Comparison of ENCODE assay signal across 8 cellular contexts in genomic region chr9:35616681-35617459, GRCh38. TPM values are rescaled to one million over a fixed set of nuclear protein-coding genes. Genes with fewer than 3 reads are reported as not detected.
DNase-seq lines count a peak whose midpoint lies in the region; ATAC-seq and TF ChIP-seq lines count a peak whose summit lies in the region.

No MANE protein-coding gene starts in this region.

- 12% methylated on average over 42 of the region's 51 CpGs for WGBS in suprapubic skin

- H3F3A ChIP-seq in neural progenitor cell (ENCODE audit: low read depth): peaks cover 5% of the 10 kb centered on the region

- no peaks in the 10 kb centered on the region for H3K9me3 ChIP-seq in neural progenitor cell (ENCODE audit: low read depth)
- no peaks in the 10 kb centered on the region for H3K9me3 ChIP-seq in suprapubic skin

- DNase-seq in NCI-H345 (lab: John Stamatoyannopoulos, UW) (peak; percentile 35), fibroblast of the conjunctiva (ENCODE audit: low read depth) (peak; percentile 16), neural progenitor cell (ENCODE audit: low spot score) (peak; percentile 51), suprapubic skin (ENCODE audit: low spot score in 2 of 2) (peak; percentile 86 to 88)
- peak; percentile 80 for DNase-seq in activated T-cell treated with anti-CD3 and anti-CD28 coated beads, Interleukin-2, amount 50 U/mL, for 72 hours

- H2AFZ ChIP-seq in ACC112 (ENCODE audit: low read length, unreplicated experiment) (peak overlapping the region; percentile 4), neural progenitor cell (replicated peaks) (peak overlapping the region; percentile 91)

- ATAC-seq in GM18867 (IDR thresholded peaks at IDR 0.05; ENCODE audit: unreplicated experiment): peak; percentile 34
- peak; percentile 73 to 76 for ATAC-seq in activated T-cell treated with anti-CD3 and anti-CD28 coated beads, Interleukin-2, amount 50 U/mL, for 72 hours (replicated peaks in 1 of 2)
- ATAC-seq in HG03135 (IDR thresholded peaks at IDR 0.05; ENCODE audit: unreplicated experiment): no peak

- no peaks in the 10 kb centered on the region for H4K20me1 ChIP-seq in neural progenitor cell (ENCODE audit: low read depth)

- no peaks in the 10 kb centered on the region for H3K4me1 ChIP-seq in ACC112 (ENCODE audit: control insufficient read depth, insufficient read depth, low read length, unreplicated experiment)
- H3K4me1 ChIP-seq in neural progenitor cell: peaks cover 17% of the 10 kb centered on the region
- H3K4me1 ChIP-seq in suprapubic skin: peaks cover 10% of the 10 kb centered on the region

- no peaks in the 10 kb centered on the region for H3K9me3 Mint-ChIP-seq in activated T-cell treated with anti-CD3 and anti-CD28 coated beads, Interleukin-2, amount 50 U/mL, for 72 hours
- no peaks in the 10 kb centered on the region for H3K9me3 Mint-ChIP-seq in neural progenitor cell

- H3K27me3 ChIP-seq in ACC112 (ENCODE audit: insufficient read depth, low read length) (peaks cover 37% of the 10 kb centered on the region), neural progenitor cell (peaks cover 48% of the 10 kb centered on the region), suprapubic skin (no peaks in the 10 kb centered on the region)

- H3K4me3 ChIP-seq in ACC112 (ENCODE audit: low read depth, low read length) (peak overlapping the region; percentile 42; the same call in 1 of the 2 replicates), neural progenitor cell (peak overlapping the region; percentile 46), suprapubic skin (peak overlapping the region; percentile 48)

- peak overlapping the region; percentile 82 for H3K4me2 ChIP-seq in neural progenitor cell

- no peak overlapping the region for H3K9ac ChIP-seq in neural progenitor cell

- no peaks in the 10 kb centered on the region for H3K36me3 Mint-ChIP-seq in activated T-cell treated with anti-CD3 and anti-CD28 coated beads, Interleukin-2, amount 50 U/mL, for 72 hours (ENCODE audit: insufficient read depth in 2 of 2)
- H3K36me3 Mint-ChIP-seq in neural progenitor cell: no peaks in the 10 kb centered on the region

- peak overlapping the region; percentile 90 to 93 for H3K4me3 Mint-ChIP-seq in activated T-cell treated with anti-CD3 and anti-CD28 coated beads, Interleukin-2, amount 50 U/mL, for 72 hours
- peak overlapping the region; percentile 71 for H3K4me3 Mint-ChIP-seq in neural progenitor cell

- TF ChIP-seq EP300 in suprapubic skin (IDR thresholded peaks at IDR 0.05): no peak

- H3K27ac ChIP-seq in ACC112 (ENCODE audit: low read depth, low read length) (no peak overlapping the region), neural progenitor cell (no peak overlapping the region), suprapubic skin (no peak overlapping the region)

- H3K27ac Mint-ChIP-seq in activated T-cell treated with anti-CD3 and anti-CD28 coated beads, Interleukin-2, amount 50 U/mL, for 72 hours: peak overlapping the region; percentile 92
- H3K27ac Mint-ChIP-seq in neural progenitor cell: no peak overlapping the region

- no peak for TF ChIP-seq POLR2A in suprapubic skin (IDR thresholded peaks at IDR 0.05)

- H3K4me1 Mint-ChIP-seq in activated T-cell treated with anti-CD3 and anti-CD28 coated beads, Interleukin-2, amount 50 U/mL, for 72 hours (ENCODE audit: low read depth): peaks cover 46% of the 10 kb centered on the region
- H3K4me1 Mint-ChIP-seq in neural progenitor cell: peaks cover 21% of the 10 kb centered on the region

- H3K27me3 Mint-ChIP-seq in activated T-cell treated with anti-CD3 and anti-CD28 coated beads, Interleukin-2, amount 50 U/mL, for 72 hours (ENCODE audit: low read depth): no peaks in the 10 kb centered on the region
- peaks cover 40% of the 10 kb centered on the region for H3K27me3 Mint-ChIP-seq in neural progenitor cell (ENCODE audit: insufficient read depth, low read depth)

- no peaks in the 10 kb centered on the region for H3K36me3 ChIP-seq in ACC112 (ENCODE audit: insufficient read depth, low read length)
- H3K36me3 ChIP-seq in neural progenitor cell: no peaks in the 10 kb centered on the region
- H3K36me3 ChIP-seq in suprapubic skin: no peaks in the 10 kb centered on the region

- TF ChIP-seq CTCF in neural progenitor cell (IDR thresholded peaks at IDR 0.05): peak; percentile 8
- TF ChIP-seq CTCF in suprapubic skin (IDR thresholded peaks at IDR 0.05): no peak

- H3K79me2 ChIP-seq in ACC112 (ENCODE audit: control insufficient read depth, insufficient read depth, low read length, unreplicated experiment) (no peaks in the 10 kb centered on the region), neural progenitor cell (ENCODE audit: low read depth) (no peaks in the 10 kb centered on the region)

RNA-seq across cellular contexts. Expression of gene CD72, which starts 1.3 kb away (rescaled TPM):
- total RNA-seq in activated T-cell treated with anti-CD3 and anti-CD28 coated beads, Interleukin-2, amount 50 U/mL, for 72 hours: 10 to 100 TPM; 28.7 to 31.9 TPM
- total RNA-seq in neural progenitor cell (ENCODE audit: low replicate concordance) (0.56 and 1.4 TPM in 2 replicates), suprapubic skin (10 to 100 TPM in 1 of 4 donors, 1 to 10 TPM in 3; 1.9 to 16.7 (median 4.9) TPM)

RNA-seq across cellular contexts. Expression of gene TESK1, which starts 11.8 kb away (rescaled TPM):
- 10 to 100 TPM; 39.9 to 45.5 TPM for total RNA-seq in activated T-cell treated with anti-CD3 and anti-CD28 coated beads, Interleukin-2, amount 50 U/mL, for 72 hours
- total RNA-seq in neural progenitor cell (ENCODE audit: low replicate concordance): 5.2 and 12.4 TPM in 2 replicates
- total RNA-seq in suprapubic skin: 10 to 100 TPM; 34.1 to 50.7 (median 46.5) TPM

RNA-seq across cellular contexts. Expression of gene SIT1, which starts 33.9 kb away (rescaled TPM):
- total RNA-seq in activated T-cell treated with anti-CD3 and anti-CD28 coated beads, Interleukin-2, amount 50 U/mL, for 72 hours: 10 to 100 TPM; 61.4 to 65.6 TPM
- total RNA-seq in neural progenitor cell (ENCODE audit: low replicate concordance) (0.56 and 0.86 TPM in 2 replicates), suprapubic skin (1 to 10 TPM in 1 of 4 donors, not detected in 3; 2.9 TPM)

RNA-seq across cellular contexts. Expression of gene RMRP, which starts 40.9 kb away (rescaled TPM):
- 1,000 to 10,000 TPM; 5,353 to 9,709 TPM for total RNA-seq in activated T-cell treated with anti-CD3 and anti-CD28 coated beads, Interleukin-2, amount 50 U/mL, for 72 hours
- total RNA-seq in neural progenitor cell (ENCODE audit: low replicate concordance): 1,307 and 2,709 TPM in 2 replicates
- over 10,000 TPM in 2 of 4 donors, 1,000 to 10,000 TPM in 2; 1,246 to 15,173 (median 11,383) TPM for total RNA-seq in suprapubic skin

RNA-seq across cellular contexts. Expression of gene CCDC107, which starts 41.2 kb away (rescaled TPM):
- total RNA-seq in activated T-cell treated with anti-CD3 and anti-CD28 coated beads, Interleukin-2, amount 50 U/mL, for 72 hours: 10 to 100 TPM in 1 of 2 donors, 1 to 10 TPM in 1; 9.5 to 10.8 TPM
- total RNA-seq in neural progenitor cell (ENCODE audit: low replicate concordance) (3.8 and 10.6 TPM in 2 replicates), suprapubic skin (10 to 100 TPM in 1 of 4 donors, 1 to 10 TPM in 3; 5.0 to 13.2 (median 9.6) TPM)

Comparison
In these comparisons a context has a peak if more than half of its experiments do, and no peak if none do; other contexts are left out.
1. DNase-seq: peak in every context shown above with its lines; median percentile 87 in suprapubic skin; 80 in activated T-cell treated with anti-CD3 and anti-CD28 coated beads, Interleukin-2, amount 50 U/mL, for 72 hours; 51 in neural progenitor cell; 35 in NCI-H345; 16 in fibroblast of the conjunctiva.
2. RNA of gene SIT1, which starts 33.9 kb away (total RNA-seq): 61.4 to 65.6 TPM in activated T-cell treated with anti-CD3 and anti-CD28 coated beads, Interleukin-2, amount 50 U/mL, for 72 hours; 0.56 to 0.86 TPM in neural progenitor cell and 2.9 TPM in suprapubic skin; every median in the first group is over 10 times any median in the second.
3. Peak in every context shown above with its lines, with median percentiles within 50 percentile points of each other: H3K4me3 ChIP-seq.